13 cellular contexts compared by ENCODE assay signal in the genomic region with DNA sequence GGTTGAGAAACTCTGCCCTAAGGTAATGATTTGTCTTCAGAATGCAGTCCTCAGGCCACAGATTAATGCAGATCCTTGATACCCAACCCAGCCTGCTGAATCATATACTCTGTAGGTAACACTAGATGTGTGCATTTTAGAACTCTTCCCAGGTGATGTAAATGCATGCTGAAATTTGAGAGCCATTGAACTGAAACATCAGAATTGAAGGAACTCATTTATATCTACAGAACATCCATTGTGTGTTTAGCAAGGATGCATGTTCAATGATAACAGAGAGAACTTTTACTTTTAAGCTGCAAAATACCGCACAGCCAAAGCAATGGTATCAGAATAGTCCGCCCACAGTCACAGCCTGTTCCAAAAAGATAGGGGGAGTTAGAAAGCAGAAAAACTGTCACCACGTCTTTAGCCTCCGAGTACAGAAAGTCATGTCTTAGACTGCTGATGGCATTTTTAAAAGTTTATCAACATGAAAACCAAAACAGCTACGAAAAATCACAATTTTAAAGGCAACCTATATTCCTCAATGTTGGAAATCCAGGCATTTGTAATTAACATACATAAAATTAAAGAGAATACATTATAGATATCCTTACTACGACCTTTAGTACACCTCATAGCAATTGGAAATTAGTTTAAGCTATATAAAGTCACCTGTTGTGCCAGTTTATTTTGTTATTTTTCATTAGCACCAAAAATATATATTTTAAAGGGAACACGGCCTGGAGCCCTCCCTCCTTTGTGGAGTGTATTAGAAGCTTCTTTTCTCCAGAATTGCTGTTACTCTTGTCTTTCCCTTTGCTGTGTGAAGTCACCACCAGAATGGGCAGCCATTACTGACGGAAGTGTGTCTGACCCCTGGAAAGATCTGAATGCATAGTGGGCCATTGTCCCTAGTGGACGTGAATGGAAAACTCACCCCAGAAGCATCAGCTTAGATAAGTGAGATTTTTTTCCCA.
DNase-seq lines count a peak whose midpoint lies in the region; ATAC-seq, FAIRE-seq and TF ChIP-seq lines count a peak whose summit lies in the region.
"Had no signal": no experiment of that assay in that cellular context is flagged by ENCODE, and none has a peak within 500 bp of the region (broad histone marks: within the 10 kb centered on the region; RNA-seq: fewer than 3 reads in every experiment).

No MANE protein-coding gene starts in this region.

- POLR2A ChIA-PET in K562 (lab: Yijun Ruan, JAX), result interaction anchor here (0.7 to 5.3 kb wide), 28 partner anchors 11 to 502 kb away, joined by 3 to 30 read pairs (median 4); a partner anchor contains a TSS

- peak overlapping the region; percentile 73 for H3K4me2 ChIP-seq in K562 (ENCODE audit: insufficient read depth, low read length)

- peak; percentile 96 for FAIRE-seq in K562 (lab: Jason Lieb, UNC)

- peaks cover 4 to 5% of the 10 kb centered on the region in 2 donors for H3K4me1 ChIP-seq in right atrium auricular region
- H3K4me1 ChIP-seq in K562 (replicated peaks in 1 of 2; ENCODE audit: control insufficient read depth in 2 of 2, insufficient read depth in 2 of 2, low read length in 2 of 2), result peaks cover 23 to 60% of the 10 kb centered on the region in 2 experiments
- H3K4me1 ChIP-seq in tibial artery, result no peaks in the 10 kb centered on the region

- peak in 1 of 2 donors; percentile 24 for TF ChIP-seq CTCF in right atrium auricular region (IDR thresholded peaks at IDR 0.05)
- TF ChIP-seq CTCF in K562 (IDR thresholded peaks at IDR 0.05 in 2 of 3, conservative IDR thresholded peaks at IDR 0.05 in 1 of 3; ENCODE audit: insufficient read depth in 2 of 3, low read depth in 1 of 3, low read length in 3 of 3), result peak; percentile 57 to 68 (median 59)
- TF ChIP-seq CTCF in tibial artery (IDR thresholded peaks at IDR 0.05), result no peak

- H3K9me3 ChIP-seq in right atrium auricular region (no peaks in the 10 kb centered on the region), K562 (replicated peaks; ENCODE audit: control insufficient read depth, insufficient read depth, low read depth, low read length) (no peaks in the 10 kb centered on the region), tibial artery (no peaks in the 10 kb centered on the region)

- under 1% methylated on average over 9 of the region's 9 CpGs for WGBS in K562 (ENCODE audit: insufficient coverage, low coverage, missing lambda C conversion rate)

- in situ Hi-C loops in K562 (cut with MboI), result no loop called here

- peak overlapping the region in 1 of 2 donors; percentile 16 for H3K27ac ChIP-seq in right atrium auricular region
- H3K27ac ChIP-seq in K562 (ENCODE audit: extremely low read depth, low read depth, low read length), result peak overlapping the region; percentile 89
- no peak overlapping the region for H3K27ac ChIP-seq in tibial artery

- TF ChIP-seq EP300 in K562 (IDR thresholded peaks at IDR 0.05; ENCODE audit: low read length), result peak; percentile 98

- BruUV-seq in K562 (replicated peaks; lab: Mats Ljungman, UMichigan), result TSS peak; percentile 62

- no peaks in the 10 kb centered on the region for H3K36me3 ChIP-seq in right atrium auricular region
- no peaks in the 10 kb centered on the region for H3K36me3 ChIP-seq in K562 (ENCODE audit: control insufficient read depth, insufficient read depth, low read length)
- no peaks in the 10 kb centered on the region for H3K36me3 ChIP-seq in tibial artery

- peak; percentile 73 for ATAC-seq in Right ventricle myocardium superior (ENCODE audit: poor library complexity)
- peak; percentile 87 for ATAC-seq in K562
- no peak for ATAC-seq in stimulated activated naive CD8-positive, alpha-beta T cell treated with anti-CD3 and anti-CD28 coated beads, Interleukin-15, amount 100 ng/mL, for 72 hours

- H3K27me3 ChIP-seq in right atrium auricular region (no peaks in the 10 kb centered on the region), K562 (ENCODE audit: control insufficient read depth in 2 of 2, insufficient read depth in 2 of 2, low read length in 2 of 2) (no peaks in the 10 kb centered on the region), tibial artery (no peaks in the 10 kb centered on the region)

- H2AFZ ChIP-seq in K562 (ENCODE audit: low read depth, low read length), result peak overlapping the region; percentile 92

- intact Hi-C loops in Right ventricle myocardium superior (cut with DNase I), result no loop called here
- intact Hi-C loops in K562 (cut with micrococcal nuclease), result loop anchor here (1.0 to 2.0 kb wide), 4 partner anchors 26 to 68 kb away; no protein-coding TSS in a partner anchor
- intact Hi-C loops in tibial artery (cut with DNase I; ENCODE audit: low total_unique reads), result no loop called here

- CTCF ChIA-PET in K562 (lab: Yijun Ruan, JAX; ENCODE audit: low intra/inter-chr PET ratio), result no interaction called here

- H3K27ac Mint-ChIP-seq in stimulated activated naive CD8-positive, alpha-beta T cell treated with anti-CD3 and anti-CD28 coated beads, Interleukin-15, amount 100 ng/mL, for 72 hours, result no peak overlapping the region
- H3K27ac Mint-ChIP-seq: activated CD4-positive, alpha-beta memory T cell treated with anti-CD3 and anti-CD28 coated beads for 36 hours; naive B cell had no signal

- H3K4me3 Mint-ChIP-seq in stimulated activated naive CD8-positive, alpha-beta T cell treated with anti-CD3 and anti-CD28 coated beads, Interleukin-15, amount 100 ng/mL, for 72 hours, result no peak overlapping the region
- H3K4me3 Mint-ChIP-seq: activated CD4-positive, alpha-beta memory T cell treated with anti-CD3 and anti-CD28 coated beads for 36 hours; central memory CD8-positive, alpha-beta T cell; naive B cell had no signal

- H3K4me3 ChIP-seq in right atrium auricular region (no peak overlapping the region), K562 (no peak overlapping the region), tibial artery (no peak overlapping the region)

- peak; percentile 55; the same call in 1 of the 2 replicates for TF ChIP-seq POLR2A in K562 (conservative IDR thresholded peaks at IDR 0.05)

- no peaks in the 10 kb centered on the region for H3K9me1 ChIP-seq in K562 (ENCODE audit: control insufficient read depth, insufficient read depth, low read length)

- peak overlapping the region; percentile 14 to 76; a peak in 3 of 4 replicates for H3K9ac ChIP-seq in K562 (ENCODE audit: insufficient read depth in 1 of 2, low read depth in 2 of 2, low read length in 2 of 2)

- H4K20me1 ChIP-seq in K562 (replicated peaks; ENCODE audit: control insufficient read depth, insufficient read depth, low read length), result no peaks in the 10 kb centered on the region

- DNase-seq in Right ventricle myocardium superior, result no peak
- no peak for DNase-seq in right atrium auricular region (ENCODE audit: low spot score)
- DNase-seq in K562 (ENCODE audit: extremely low read depth in 1 of 4, low spot score in 3 of 4), result peak; percentile 87 to 98 (median 92)
- peak; percentile 49 for DNase-seq in left kidney (ENCODE audit: low read depth, low spot score)
- no peak for DNase-seq in stimulated activated naive CD8-positive, alpha-beta T cell treated with anti-CD3 and anti-CD28 coated beads, Interleukin-15, amount 100 ng/mL, for 72 hours
- DNase-seq in DMS153 (lab: John Stamatoyannopoulos, UW), result no peak
- no peak for DNase-seq in tibial artery
- no peak for DNase-seq in mucosa of gallbladder (ENCODE audit: low spot score)
- DNase-seq: activated CD4-positive, alpha-beta memory T cell treated with anti-CD3 and anti-CD28 coated beads for 36 hours; naive B cell; NCI-H2029; trophoblast cell had no signal

- no peaks in the 10 kb centered on the region for H3K9me3 Mint-ChIP-seq in stimulated activated naive CD8-positive, alpha-beta T cell treated with anti-CD3 and anti-CD28 coated beads, Interleukin-15, amount 100 ng/mL, for 72 hours
- H3K9me3 Mint-ChIP-seq: activated CD4-positive, alpha-beta memory T cell treated with anti-CD3 and anti-CD28 coated beads for 36 hours; central memory CD8-positive, alpha-beta T cell; naive B cell had no signal

- TF ChIP-seq RAD21 in K562 (CRISPR knock-in tag; conservative IDR thresholded peaks at IDR 0.05 in 1 of 2, IDR thresholded peaks at IDR 0.05 in 1 of 2), result peak; percentile 10 to 68; a peak in 3 of 4 replicates

- H3K27me3 Mint-ChIP-seq in stimulated activated naive CD8-positive, alpha-beta T cell treated with anti-CD3 and anti-CD28 coated beads, Interleukin-15, amount 100 ng/mL, for 72 hours, result no peaks in the 10 kb centered on the region

- H3K79me2 ChIP-seq in K562 (ENCODE audit: control insufficient read depth, insufficient read depth, low read length), result no peaks in the 10 kb centered on the region; the same call in 2 of the 3 replicates

- no peaks in the 10 kb centered on the region for H3K4me1 Mint-ChIP-seq in stimulated activated naive CD8-positive, alpha-beta T cell treated with anti-CD3 and anti-CD28 coated beads, Interleukin-15, amount 100 ng/mL, for 72 hours
- H3K4me1 Mint-ChIP-seq: central memory CD8-positive, alpha-beta T cell had no signal

TF ChIP-seq in K562, 482 proteins besides CTCF, POLR2A, EP300 and RAD21 (continues in another document):
- TF ChIP-seq POLR3A (IDR thresholded peaks at IDR 0.05; ENCODE audit: borderline replicate concordance, extremely low read depth, insufficient read depth, insufficient read length) (no peak), HNRNPH1 (optimal IDR thresholded peaks at IDR 0.05; ENCODE audit: low read depth, low read length) (no peak), CREM (IDR thresholded peaks at IDR 0.05; ENCODE audit: low read depth) (peak; percentile 86)
- TF ChIP-seq, protein P1, sequence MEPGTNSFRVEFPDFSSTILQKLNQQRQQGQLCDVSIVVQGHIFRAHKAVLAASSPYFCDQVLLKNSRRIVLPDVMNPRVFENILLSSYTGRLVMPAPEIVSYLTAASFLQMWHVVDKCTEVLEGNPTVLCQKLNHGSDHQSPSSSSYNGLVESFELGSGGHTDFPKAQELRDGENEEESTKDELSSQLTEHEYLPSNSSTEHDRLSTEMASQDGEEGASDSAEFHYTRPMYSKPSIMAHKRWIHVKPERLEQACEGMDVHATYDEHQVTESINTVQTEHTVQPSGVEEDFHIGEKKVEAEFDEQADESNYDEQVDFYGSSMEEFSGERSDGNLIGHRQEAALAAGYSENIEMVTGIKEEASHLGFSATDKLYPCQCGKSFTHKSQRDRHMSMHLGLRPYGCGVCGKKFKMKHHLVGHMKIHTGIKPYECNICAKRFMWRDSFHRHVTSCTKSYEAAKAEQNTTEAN (CRISPR knock-in tag; IDR thresholded peaks at IDR 0.05), result 0 out of 2 replicates have a peak, but pooled peaks have one; percentile 6
- TF ChIP-seq, protein P2, sequence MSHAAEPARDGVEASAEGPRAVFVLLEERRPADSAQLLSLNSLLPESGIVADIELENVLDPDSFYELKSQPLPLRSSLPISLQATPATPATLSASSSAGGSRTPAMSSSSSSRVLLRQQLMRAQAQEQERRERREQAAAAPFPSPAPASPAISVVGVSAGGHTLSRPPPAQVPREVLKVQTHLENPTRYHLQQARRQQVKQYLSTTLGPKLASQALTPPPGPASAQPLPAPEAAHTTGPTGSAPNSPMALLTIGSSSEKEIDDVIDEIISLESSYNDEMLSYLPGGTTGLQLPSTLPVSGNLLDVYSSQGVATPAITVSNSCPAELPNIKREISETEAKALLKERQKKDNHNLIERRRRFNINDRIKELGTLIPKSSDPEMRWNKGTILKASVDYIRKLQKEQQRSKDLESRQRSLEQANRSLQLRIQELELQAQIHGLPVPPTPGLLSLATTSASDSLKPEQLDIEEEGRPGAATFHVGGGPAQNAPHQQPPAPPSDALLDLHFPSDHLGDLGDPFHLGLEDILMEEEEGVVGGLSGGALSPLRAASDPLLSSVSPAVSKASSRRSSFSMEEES (CRISPR knock-in tag; IDR thresholded peaks at IDR 0.05), result no peak

Comparison
In these comparisons a context has a peak if more than half of its experiments do, and no peak if none do; other contexts are left out.
1. DNase-seq: peak in K562 (4 of 4) and left kidney (single experiment); none in Right ventricle myocardium superior (single experiment), right atrium auricular region (single experiment), stimulated activated naive CD8-positive, alpha-beta T cell treated with anti-CD3 and anti-CD28 coated beads, Interleukin-15, amount 100 ng/mL, for 72 hours (0 of 2), DMS153 (single experiment), tibial artery (0 of 2) and mucosa of gallbladder (single experiment).
2. CTCF ChIP-seq: peak in K562 (3 of 3); none in tibial artery (0 of 2).